32 cellular contexts compared by ENCODE assay signal in the genomic region with DNA sequence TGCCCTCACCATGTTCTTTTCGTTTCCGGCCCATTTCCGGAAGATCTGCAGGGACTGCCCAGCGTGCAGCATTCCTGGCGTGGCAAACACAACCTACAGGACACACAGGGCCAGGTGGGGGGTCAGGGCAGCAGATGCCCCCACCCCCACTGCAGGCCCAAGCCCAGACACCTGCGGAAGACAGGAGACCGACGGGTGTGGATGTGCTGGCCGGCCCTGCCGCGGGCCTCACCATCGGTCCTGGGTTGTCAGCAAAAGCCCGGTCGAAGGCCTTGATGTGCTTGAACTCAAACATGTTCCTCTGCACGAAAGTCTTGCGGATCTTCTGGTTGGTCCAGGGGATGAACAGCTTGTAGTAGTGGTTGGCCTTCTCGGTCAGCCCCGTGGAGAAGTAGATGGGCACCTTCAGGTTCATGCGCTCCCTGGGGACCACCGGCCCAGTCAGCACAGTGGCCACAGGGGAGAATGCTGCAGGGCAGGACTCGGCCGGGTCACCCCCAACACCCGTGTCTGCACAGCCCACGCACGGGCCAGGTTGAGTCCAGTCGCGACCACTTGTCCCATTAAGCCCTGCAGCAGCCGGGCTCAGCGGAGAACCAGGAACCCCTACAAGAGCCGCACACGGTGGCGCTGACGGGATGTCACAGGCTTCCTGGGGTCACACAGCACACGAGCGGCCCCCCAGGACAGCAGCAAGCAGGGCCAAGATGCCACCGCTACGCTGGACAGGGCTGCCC.
"Had no signal": no experiment of that assay in that cellular context is flagged by ENCODE, and none has a peak within 500 bp of the region (broad histone marks: within the 10 kb centered on the region; RNA-seq: fewer than 3 reads in every experiment).

No MANE protein-coding gene starts in this region.

- FAIRE-seq: endothelial cell of umbilical vein, kidney had no signal

- H3K36me3 Mint-ChIP-seq: naive B cell had no signal

- H3K27ac Mint-ChIP-seq: activated CD4-positive, alpha-beta memory T cell treated with anti-CD3 and anti-CD28 coated beads for 36 hours; activated CD4-positive, alpha-beta T cell treated with anti-CD3 and anti-CD28 coated beads, Interleukin-2, amount 10 ng/mL, durations not matched to agents 24 days and 14 days; activated naive CD4-positive, alpha-beta T cell treated with anti-CD3 and anti-CD28 coated beads, Interleukin-2, amount 10 ng/mL, durations not matched to agents 7 days and 5 days; activated naive CD8-positive, alpha-beta T cell treated with anti-CD3 and anti-CD28 coated beads, Interleukin-2, amount 10 ng/mL, durations not matched to agents 7 days and 5 days; activated T-helper 1 cell treated with anti-CD3 and anti-CD28 coated beads, Interleukin-12 subunit alpha, Interleukin-12 subunit beta, Interleukin-2, Interleukin-4 antibody, amounts not matched to agents 30 ng/mL and 10 ng/mL and 1 ng/mL, durations not matched to agents 14 hours and 24 hours and 36 hours; immature natural killer cell; mesothelial cell of epicardium; naive B cell; T-helper 17 cell had no signal

- H3K4me3 Mint-ChIP-seq: activated CD4-positive, alpha-beta memory T cell treated with anti-CD3 and anti-CD28 coated beads for 36 hours; activated naive CD4-positive, alpha-beta T cell treated with anti-CD3 and anti-CD28 coated beads, Interleukin-2, amount 10 ng/mL, durations not matched to agents 7 days and 5 days; activated naive CD8-positive, alpha-beta T cell treated with anti-CD3 and anti-CD28 coated beads, Interleukin-2, amount 10 ng/mL, durations not matched to agents 7 days and 5 days; activated T-helper 1 cell treated with anti-CD3 and anti-CD28 coated beads, Interleukin-12 subunit alpha, Interleukin-12 subunit beta, Interleukin-2, Interleukin-4 antibody, amounts not matched to agents 30 ng/mL and 10 ng/mL and 1 ng/mL, durations not matched to agents 14 hours and 24 hours and 36 hours; effector memory CD8-positive, alpha-beta T cell; immature natural killer cell; mesothelial cell of epicardium had no signal

- H3K9me3 ChIP-seq: ascending aorta, heart left ventricle, stomach, thyroid gland, upper lobe of left lung, vagina had no signal

- ATAC-seq: effector memory CD8-positive, alpha-beta T cell; heart left ventricle; left colon; right cardiac atrium; T-helper 17 cell had no signal

- H3K4me1 Mint-ChIP-seq: immature natural killer cell had no signal

- H3K27ac ChIP-seq: ascending aorta, brain microvascular endothelial cell, coronary artery, heart left ventricle, stomach, thyroid gland, upper lobe of left lung, vagina had no signal

- H3K9me3 Mint-ChIP-seq: activated CD4-positive, alpha-beta memory T cell treated with anti-CD3 and anti-CD28 coated beads for 36 hours; activated CD4-positive, alpha-beta T cell treated with anti-CD3 and anti-CD28 coated beads, Interleukin-2, amount 10 ng/mL, durations not matched to agents 24 days and 14 days; activated naive CD4-positive, alpha-beta T cell treated with anti-CD3 and anti-CD28 coated beads, Interleukin-2, amount 10 ng/mL, durations not matched to agents 7 days and 5 days; activated naive CD8-positive, alpha-beta T cell treated with anti-CD3 and anti-CD28 coated beads, Interleukin-2, amount 10 ng/mL, durations not matched to agents 7 days and 5 days; activated T-helper 1 cell treated with anti-CD3 and anti-CD28 coated beads, Interleukin-12 subunit alpha, Interleukin-12 subunit beta, Interleukin-2, Interleukin-4 antibody, amounts not matched to agents 30 ng/mL and 10 ng/mL and 1 ng/mL, durations not matched to agents 14 hours and 24 hours and 36 hours; effector memory CD8-positive, alpha-beta T cell; immature natural killer cell; mesothelial cell of epicardium; naive B cell had no signal

- DNase-seq: activated CD4-positive, alpha-beta memory T cell treated with anti-CD3 and anti-CD28 coated beads for 36 hours; activated CD4-positive, alpha-beta T cell treated with anti-CD3 and anti-CD28 coated beads, Interleukin-2, amount 10 ng/mL, durations not matched to agents 24 days and 14 days; activated CD4-positive, CD25-positive, alpha-beta regulatory T cell treated with anti-CD3 and anti-CD28 coated beads, Interleukin-2, amount 50 U/mL, for 72 hours; activated CD8-positive, alpha-beta memory T cell treated with anti-CD3 and anti-CD28 coated beads, Interleukin-2, amount 50 U/mL, for 4 hours; activated effector memory CD4-positive, alpha-beta T cell treated with anti-CD3 and anti-CD28 coated beads, Interleukin-2, amount 50 U/mL, for 16 hours; activated naive CD4-positive, alpha-beta T cell treated with anti-CD3 and anti-CD28 coated beads, Interleukin-2, amount 10 ng/mL, durations not matched to agents 7 days and 5 days; activated naive CD8-positive, alpha-beta T cell treated with anti-CD3 and anti-CD28 coated beads, Interleukin-2, amount 10 ng/mL, durations not matched to agents 7 days and 5 days; activated T-cell treated with anti-CD3 and anti-CD28 coated beads, Interleukin-2, amount 50 U/mL, for 1 hour; brain microvascular endothelial cell; dorsolateral prefrontal cortex; effector memory CD8-positive, alpha-beta T cell; heart left ventricle; hypothalamus; immature natural killer cell; kidney; left colon; naive B cell; occipital lobe; right cardiac atrium; stimulated activated CD4-positive, alpha-beta T cell treated with anti-CD3 and anti-CD28 coated beads, Interleukin-2, amount 100 ng/mL, for 48 hours; stomach; T-helper 17 cell; T1000; thyroid gland; WERI-Rb-1 had no signal

- H3K27me3 ChIP-seq: ascending aorta, brain microvascular endothelial cell, dorsolateral prefrontal cortex, heart left ventricle, stomach, thyroid gland, upper lobe of left lung, vagina had no signal

- H3K27me3 Mint-ChIP-seq: activated CD4-positive, alpha-beta memory T cell treated with anti-CD3 and anti-CD28 coated beads for 36 hours; activated CD4-positive, alpha-beta T cell treated with anti-CD3 and anti-CD28 coated beads, Interleukin-2, amount 10 ng/mL, durations not matched to agents 24 days and 14 days; activated naive CD4-positive, alpha-beta T cell treated with anti-CD3 and anti-CD28 coated beads, Interleukin-2, amount 10 ng/mL, durations not matched to agents 7 days and 5 days; activated naive CD8-positive, alpha-beta T cell treated with anti-CD3 and anti-CD28 coated beads, Interleukin-2, amount 10 ng/mL, durations not matched to agents 7 days and 5 days; effector memory CD8-positive, alpha-beta T cell; naive B cell; T-helper 17 cell had no signal

- H3K4me3 ChIP-seq: ascending aorta, coronary artery, dorsolateral prefrontal cortex, heart left ventricle, stomach, thyroid gland, upper lobe of left lung, vagina had no signal
